24 cellular contexts compared by ENCODE assay signal in the genomic region with DNA sequence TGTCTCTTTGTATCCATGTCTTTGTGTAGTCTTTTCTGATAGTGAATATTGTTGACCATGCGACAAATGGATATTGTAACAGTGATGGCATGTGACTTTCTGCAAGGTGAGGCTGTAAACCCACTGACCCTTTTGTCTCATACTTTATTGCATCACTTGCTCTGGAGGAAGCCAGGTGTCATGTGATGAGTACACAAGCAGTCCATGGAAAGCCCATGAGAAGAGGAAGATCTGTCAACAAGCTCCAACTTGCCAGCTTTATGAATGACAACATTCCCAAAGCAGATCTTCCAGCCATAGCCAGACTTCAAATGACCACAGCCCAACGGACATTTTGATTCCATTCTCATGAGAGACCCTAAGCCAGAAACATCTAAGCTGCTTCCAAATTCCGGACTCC.
A peak's percentile ranks its signal among the peaks of the same experiment; 100 is the strongest.
DNase-seq lines count a peak whose midpoint lies in the region; ATAC-seq and TF ChIP-seq lines count a peak whose summit lies in the region.
"Had no signal": no experiment of that assay in that cellular context is flagged by ENCODE, and none has a peak within 500 bp of the region (broad histone marks: within the 10 kb centered on the region; RNA-seq: fewer than 3 reads in every experiment).

No MANE protein-coding gene starts in this region.

- H3K9me3 Mint-ChIP-seq in MCF 10A (ENCODE audit: unreplicated experiment) = peaks cover 6% of the 10 kb centered on the region
- no peaks in the 10 kb centered on the region for H3K9me3 Mint-ChIP-seq in stimulated activated naive CD8-positive, alpha-beta T cell treated with anti-CD3 and anti-CD28 coated beads, Interleukin-15, amount 100 ng/mL, for 72 hours

- no peaks in the 10 kb centered on the region for H3K36me3 Mint-ChIP-seq in MCF 10A (ENCODE audit: insufficient read depth, unreplicated experiment)
- H3K36me3 Mint-ChIP-seq: CD4-positive, CD25-positive, alpha-beta regulatory T cell had no signal

- TF ChIP-seq CTCF in MCF 10A (IDR thresholded peaks at IDR 0.05; ENCODE audit: unreplicated experiment) (no peak), breast epithelium (IDR thresholded peaks at IDR 0.05) (no peak), RWPE2 (IDR thresholded peaks at IDR 0.05; ENCODE audit: poor library complexity, severe bottlenecking) (no peak)

- H3K4me3 ChIP-seq in breast epithelium = no peak overlapping the region
- no peak overlapping the region for H3K4me3 ChIP-seq in RWPE2 (ENCODE audit: severe bottlenecking)
- H3K4me3 ChIP-seq: SK-N-MC had no signal

- no peak overlapping the region for H3K27ac Mint-ChIP-seq in MCF 10A (ENCODE audit: low read depth, unreplicated experiment)
- no peak overlapping the region for H3K27ac Mint-ChIP-seq in stimulated activated naive CD8-positive, alpha-beta T cell treated with anti-CD3 and anti-CD28 coated beads, Interleukin-15, amount 100 ng/mL, for 72 hours
- H3K27ac Mint-ChIP-seq: CD4-positive, CD25-positive, alpha-beta regulatory T cell had no signal

- H3K27me3 ChIP-seq in breast epithelium = no peaks in the 10 kb centered on the region
- no peaks in the 10 kb centered on the region for H3K27me3 ChIP-seq in RWPE2 (ENCODE audit: insufficient read depth, poor library complexity, severe bottlenecking)

- H3K4me3 Mint-ChIP-seq in MCF 10A (ENCODE audit: unreplicated experiment) = no peak overlapping the region
- H3K4me3 Mint-ChIP-seq in stimulated activated naive CD8-positive, alpha-beta T cell treated with anti-CD3 and anti-CD28 coated beads, Interleukin-15, amount 100 ng/mL, for 72 hours = no peak overlapping the region
- H3K4me3 Mint-ChIP-seq: CD4-positive, CD25-positive, alpha-beta regulatory T cell had no signal

- peaks cover 12% of the 10 kb centered on the region for H3K4me1 Mint-ChIP-seq in MCF 10A (ENCODE audit: insufficient read depth, unreplicated experiment)
- no peaks in the 10 kb centered on the region for H3K4me1 Mint-ChIP-seq in stimulated activated naive CD8-positive, alpha-beta T cell treated with anti-CD3 and anti-CD28 coated beads, Interleukin-15, amount 100 ng/mL, for 72 hours
- H3K4me1 Mint-ChIP-seq: CD4-positive, CD25-positive, alpha-beta regulatory T cell had no signal

- no peaks in the 10 kb centered on the region for H3K36me3 ChIP-seq in breast epithelium
- no peaks in the 10 kb centered on the region for H3K36me3 ChIP-seq in RWPE2 (ENCODE audit: low read depth)

- CTCF ChIA-PET in MCF 10A (lab: Yijun Ruan, JAX) = interaction anchor here (0.6 to 1.6 kb wide), 7 partner anchors 43 to 575 kb away, joined by 3 to 6 read pairs (median 3); no protein-coding TSS in a partner anchor

- no peak for TF ChIP-seq POLR2A in breast epithelium (IDR thresholded peaks at IDR 0.05)

- H3K9me3 ChIP-seq in breast epithelium (peaks cover 0 to 4% of the 10 kb centered on the region in 2 donors), RWPE2 (ENCODE audit: severe bottlenecking) (no peaks in the 10 kb centered on the region)

- ATAC-seq in RWPE2 (ENCODE audit: low read depth) (peak; percentile 60), GM21825 (IDR thresholded peaks at IDR 0.05; ENCODE audit: unreplicated experiment) (no peak)
- no peak for ATAC-seq in stimulated activated naive CD8-positive, alpha-beta T cell treated with anti-CD3 and anti-CD28 coated beads, Interleukin-15, amount 100 ng/mL, for 72 hours

- H3K27me3 Mint-ChIP-seq in MCF 10A (ENCODE audit: insufficient read depth, unreplicated experiment) = no peaks in the 10 kb centered on the region
- peaks cover 8% of the 10 kb centered on the region for H3K27me3 Mint-ChIP-seq in stimulated activated naive CD8-positive, alpha-beta T cell treated with anti-CD3 and anti-CD28 coated beads, Interleukin-15, amount 100 ng/mL, for 72 hours

- BruUV-seq in MCF 10A (replicated peaks; lab: Mats Ljungman, UMichigan) = no TSS peak

- intact Hi-C loops in MCF 10A (cut with micrococcal nuclease) = no loop called here
- intact Hi-C loops in breast epithelium (cut with DNase I; ENCODE audit: low total_unique reads) = no loop called here

- H3K27ac ChIP-seq in breast epithelium (no peak overlapping the region), RWPE2 (ENCODE audit: poor library complexity, severe bottlenecking) (no peak overlapping the region), epithelial cell of prostate (no peak overlapping the region)
- H3K27ac ChIP-seq: HL-60, SK-N-MC had no signal

- H3K4me1 ChIP-seq in breast epithelium (no peaks in the 10 kb centered on the region), RWPE2 (ENCODE audit: insufficient read depth, poor library complexity, severe bottlenecking) (peaks cover 8% of the 10 kb centered on the region)

- DNase-seq in MCF 10A (ENCODE audit: unreplicated experiment) (peak; percentile 59), breast epithelium (ENCODE audit: low spot score in 2 of 2) (no peak), RWPE2 (ENCODE audit: low spot score) (no peak), epithelial cell of prostate (ENCODE audit: low read depth, low spot score) (peak; percentile 67), AML-193 (lab: John Stamatoyannopoulos, UW) (no peak)
- no peak for DNase-seq in stimulated activated naive CD8-positive, alpha-beta T cell treated with anti-CD3 and anti-CD28 coated beads, Interleukin-15, amount 100 ng/mL, for 72 hours
- DNase-seq: 8988T; ACHN; CD4-positive, CD25-positive, alpha-beta regulatory T cell; DMS153; DND-41; KG1; MM.1S; NCI-H2029 treated with DMSO at 0.1 percent for 48 hours; NCI-H2171; NCI-H345; NCI-H524; NCI-H82; NK-92 treated with Interleukin-12 subunit alpha and Interleukin-12 subunit beta, amount 100 ng/mL, for 24 hours; RPMI8226; SHP77 treated with DMSO at 0.1 percent for 48 hours had no signal

- POLR2A ChIA-PET in MCF 10A (lab: Yijun Ruan, JAX) = interaction anchor here (0.5 to 1.2 kb wide), 11 partner anchors 8 to 526 kb away, joined by 3 to 9 read pairs (median 3); no protein-coding TSS in a partner anchor

Comparison
In these comparisons a context has a peak if more than half of its experiments do, and no peak if none do; other contexts are left out.
1. DNase-seq: peak in MCF 10A (single experiment) and epithelial cell of prostate (single experiment); none in breast epithelium (0 of 2), RWPE2 (single experiment), stimulated activated naive CD8-positive, alpha-beta T cell treated with anti-CD3 and anti-CD28 coated beads, Interleukin-15, amount 100 ng/mL, for 72 hours (0 of 2) and AML-193 (0 of 2).